Comparison of ENCODE assay signal across 8 cellular contexts in genomic region chr4:113052379-113052951, GRCh38. TPM values are rescaled to one million over a fixed set of nuclear protein-coding genes. Genes with fewer than 3 reads are reported as not detected.
DNase-seq lines count a peak whose midpoint lies in the region; ATAC-seq, FAIRE-seq and TF ChIP-seq lines count a peak whose summit lies in the region.

No MANE protein-coding gene starts in this region.

- H3K36me3 ChIP-seq in MG63 = no peaks in the 10 kb centered on the region

- H3K4me3 ChIP-seq in MG63 = no peak overlapping the region

- CTCF ChIA-PET in HEK293T (lab: Yijun Ruan, JAX) = no interaction called here

- no peaks in the 10 kb centered on the region for H3K9me3 ChIP-seq in MG63

- H3K27me3 ChIP-seq in MG63 = no peaks in the 10 kb centered on the region

- DNase-seq in GM12891 (ENCODE audit: insufficient read length, low spot score) = no peak
- peak; percentile 44 for DNase-seq in MG63
- DNase-seq in fibroblast of the conjunctiva (ENCODE audit: low read depth) = peak; percentile 18
- DNase-seq in stimulated activated CD8-positive, alpha-beta memory T cell treated with anti-CD3 and anti-CD28 coated beads, Interleukin-4, amount 100 ng/mL, for 48 hours = no peak
- no peak for DNase-seq in HEK293T (ENCODE audit: extremely low spot score)
- DNase-seq in activated effector memory CD4-positive, alpha-beta T cell treated with Interleukin-2 at 50 U/mL for 16 hours = no peak
- DNase-seq in RKO (ENCODE audit: low spot score) = no peak

- peak; percentile 78 for FAIRE-seq in GM12891 (lab: Jason Lieb, UNC)

- no peak for TF ChIP-seq POLR2A in GM12891 (IDR thresholded peaks at IDR 0.05; ENCODE audit: low read depth, low read length)

- POLR2A ChIA-PET in HEK293T (lab: Yijun Ruan, JAX) = no interaction called here

- peak; percentile 94 for ATAC-seq in GM21786 (IDR thresholded peaks at IDR 0.05; ENCODE audit: unreplicated experiment)

TF ChIP-seq in GM12891, 5 proteins besides CTCF, POLR2A, EP300 and RAD21:
- TF ChIP-seq PAX5 (IDR thresholded peaks at IDR 0.05; ENCODE audit: insufficient read depth, low read length, severe bottlenecking) (no peak), POLR2AphosphoS5 (IDR thresholded peaks at IDR 0.05; ENCODE audit: low read depth, low read length) (no peak), POU2F2 (IDR thresholded peaks at IDR 0.05; ENCODE audit: low read depth, low read length) (no peak), TAF1 (IDR thresholded peaks at IDR 0.05; ENCODE audit: low read depth, low read length) (no peak), SPI1 (IDR thresholded peaks at IDR 0.05; ENCODE audit: low read depth, low read length) (no peak)
TF ChIP-seq in GM12891: peak in this region for 0.

TF ChIP-seq in HEK293T, 16 proteins besides CTCF, POLR2A, EP300 and RAD21:
- TF ChIP-seq HDGF (IDR thresholded peaks at IDR 0.05; ENCODE audit: borderline replicate concordance) = no peak
- TF ChIP-seq BHLHE40 (IDR thresholded peaks at IDR 0.05; ENCODE audit: borderline replicate concordance) = no peak
- TF ChIP-seq FOXK2 (IDR thresholded peaks at IDR 0.05) = no peak
- no peak for TF ChIP-seq TARDBP (IDR thresholded peaks at IDR 0.05)
- TF ChIP-seq FOXM1 (IDR thresholded peaks at IDR 0.05; ENCODE audit: borderline replicate concordance) = no peak
- no peak for TF ChIP-seq SP1 (IDR thresholded peaks at IDR 0.05)

RNA-seq across cellular contexts. Expression of gene ANK2, which starts 3.0 kb away (rescaled TPM):
- 2.9 TPM for polyA plus RNA-seq in GM12891 (2012; ENCODE audit: low read depth, missing spikeins)
- 5.6 and 6.0 TPM in 2 replicates for total RNA-seq in MG63 (2014; rRNA removed; shearing (Covaris generic); ENCODE audit: low replicate concordance)

Comparison
In these comparisons a context has a peak if more than half of its experiments do, and no peak if none do; other contexts are left out.
1. DNase-seq: peak in MG63 (single experiment) and fibroblast of the conjunctiva (single experiment); none in GM12891 (single experiment), stimulated activated CD8-positive, alpha-beta memory T cell treated with anti-CD3 and anti-CD28 coated beads, Interleukin-4, amount 100 ng/mL, for 48 hours (single experiment), HEK293T (single experiment), activated effector memory CD4-positive, alpha-beta T cell treated with Interleukin-2 at 50 U/mL for 16 hours (single experiment) and RKO (single experiment).